Comparison of ENCODE assay signal across 1 cellular context in genomic region chr19:55614711-55615552, GRCh38.
TF ChIP-seq lines count a peak whose summit lies in the region.

No MANE protein-coding gene starts in this region.

TF ChIP-seq in K562, 482 proteins besides CTCF, POLR2A, EP300 and RAD21:
- TF ChIP-seq TCFL5 (CRISPR knock-in tag; conservative IDR thresholded peaks at IDR 0.05) (no peak), KAT7 (CRISPR knock-in tag; IDR thresholded peaks at IDR 0.05; ENCODE audit: borderline replicate concordance) (no peak), KLF6 (CRISPR knock-in tag; IDR thresholded peaks at IDR 0.05; ENCODE audit: borderline replicate concordance) (no peak), MAZ (CRISPR knock-in tag; conservative IDR thresholded peaks at IDR 0.05 in 1 of 2, IDR thresholded peaks at IDR 0.05 in 1 of 2) (no peak), FOXM1 (IDR thresholded peaks at IDR 0.05; ENCODE audit: low read depth) (no peak), FOXM1 (CRISPR knock-in tag; IDR thresholded peaks at IDR 0.05; ENCODE audit: low read depth) (no peak)
- TF ChIP-seq, protein P1, sequence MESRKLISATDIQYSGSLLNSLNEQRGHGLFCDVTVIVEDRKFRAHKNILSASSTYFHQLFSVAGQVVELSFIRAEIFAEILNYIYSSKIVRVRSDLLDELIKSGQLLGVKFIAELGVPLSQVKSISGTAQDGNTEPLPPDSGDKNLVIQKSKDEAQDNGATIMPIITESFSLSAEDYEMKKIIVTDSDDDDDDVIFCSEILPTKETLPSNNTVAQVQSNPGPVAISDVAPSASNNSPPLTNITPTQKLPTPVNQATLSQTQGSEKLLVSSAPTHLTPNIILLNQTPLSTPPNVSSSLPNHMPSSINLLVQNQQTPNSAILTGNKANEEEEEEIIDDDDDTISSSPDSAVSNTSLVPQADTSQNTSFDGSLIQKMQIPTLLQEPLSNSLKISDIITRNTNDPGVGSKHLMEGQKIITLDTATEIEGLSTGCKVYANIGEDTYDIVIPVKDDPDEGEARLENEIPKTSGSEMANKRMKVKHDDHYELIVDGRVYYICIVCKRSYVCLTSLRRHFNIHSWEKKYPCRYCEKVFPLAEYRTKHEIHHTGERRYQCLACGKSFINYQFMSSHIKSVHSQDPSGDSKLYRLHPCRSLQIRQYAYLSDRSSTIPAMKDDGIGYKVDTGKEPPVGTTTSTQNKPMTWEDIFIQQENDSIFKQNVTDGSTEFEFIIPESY (CRISPR knock-in tag; IDR thresholded peaks at IDR 0.05), result peak; percentile 27; the same call in 1 of the 2 replicates
- TF ChIP-seq, protein P2, sequence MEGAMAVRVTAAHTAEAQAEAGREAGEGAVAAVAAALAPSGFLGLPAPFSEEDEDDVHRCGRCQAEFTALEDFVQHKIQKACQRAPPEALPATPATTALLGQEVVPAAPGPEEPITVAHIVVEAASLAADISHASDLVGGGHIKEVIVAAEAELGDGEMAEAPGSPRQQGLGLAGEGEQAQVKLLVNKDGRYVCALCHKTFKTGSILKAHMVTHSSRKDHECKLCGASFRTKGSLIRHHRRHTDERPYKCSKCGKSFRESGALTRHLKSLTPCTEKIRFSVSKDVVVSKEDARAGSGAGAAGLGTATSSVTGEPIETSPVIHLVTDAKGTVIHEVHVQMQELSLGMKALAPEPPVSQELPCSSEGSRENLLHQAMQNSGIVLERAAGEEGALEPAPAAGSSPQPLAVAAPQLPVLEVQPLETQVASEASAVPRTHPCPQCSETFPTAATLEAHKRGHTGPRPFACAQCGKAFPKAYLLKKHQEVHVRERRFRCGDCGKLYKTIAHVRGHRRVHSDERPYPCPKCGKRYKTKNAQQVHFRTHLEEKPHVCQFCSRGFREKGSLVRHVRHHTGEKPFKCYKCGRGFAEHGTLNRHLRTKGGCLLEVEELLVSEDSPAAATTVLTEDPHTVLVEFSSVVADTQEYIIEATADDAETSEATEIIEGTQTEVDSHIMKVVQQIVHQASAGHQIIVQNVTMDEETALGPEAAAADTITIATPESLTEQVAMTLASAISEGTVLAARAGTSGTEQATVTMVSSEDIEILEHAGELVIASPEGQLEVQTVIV (CRISPR knock-in tag; IDR thresholded peaks at IDR 0.05; ENCODE audit: borderline replicate concordance), result no peak
